In genomic region chr10:131748191-131748590, GRCh38 we compare ENCODE assay signal across 21 cellular contexts.
"Had no signal": no experiment of that assay in that cellular context is flagged by ENCODE, and none has a peak within 500 bp of the region (broad histone marks: within the 10 kb centered on the region; RNA-seq: fewer than 3 reads in every experiment).

No MANE protein-coding gene starts in this region.

- H3K27me3 ChIP-seq: ascending aorta, brain microvascular endothelial cell, upper lobe of left lung had no signal

- H3K4me3 Mint-ChIP-seq: activated naive CD4-positive, alpha-beta T cell treated with anti-CD3 and anti-CD28 coated beads, Interleukin-2, amount 10 ng/mL, durations not matched to agents 7 days and 5 days; activated naive CD8-positive, alpha-beta T cell treated with anti-CD3 and anti-CD28 coated beads, Interleukin-2, amount 10 ng/mL, durations not matched to agents 7 days and 5 days; activated T-cell treated with anti-CD3 and anti-CD28 coated beads, Interleukin-2, amount 50 U/mL, for 72 hours; neural crest cell; stimulated activated effector memory CD8-positive, alpha-beta T cell treated with anti-CD3 and anti-CD28 coated beads, Interleukin-12 subunit alpha, Interleukin-12 subunit beta, amount 100 ng/mL, for 72 hours; stimulated activated naive CD8-positive, alpha-beta T cell treated with anti-CD3 and anti-CD28 coated beads, Interleukin-15, Interleukin-2, amounts not matched to agents 100 ng/mL and 50 ng/mL, for 24 hours; T-helper 2 cell treated with Interferon-gamma antibody and Interleukin-4, amounts not matched to agents 5 μg/mL and 100 μg/mL, for 36 hours had no signal

- H3K4me1 ChIP-seq: ascending aorta, heart right ventricle, left lung, upper lobe of left lung had no signal

- ATAC-seq: activated T-cell treated with anti-CD3 and anti-CD28 coated beads, Interleukin-2, amount 50 U/mL, for 72 hours; heart right ventricle; left lung; sciatic nerve; stimulated activated effector memory CD8-positive, alpha-beta T cell treated with anti-CD3 and anti-CD28 coated beads, Interleukin-12 subunit alpha, Interleukin-12 subunit beta, amount 100 ng/mL, for 72 hours had no signal

- H3K4me3 ChIP-seq: ascending aorta, heart right ventricle, left lung, lung, thoracic aorta, upper lobe of left lung had no signal

- H3K9me3 ChIP-seq: ascending aorta, heart right ventricle, left lung, thoracic aorta, upper lobe of left lung had no signal

- DNase-seq: activated CD4-positive, alpha-beta T cell treated with anti-CD3 and anti-CD28 coated beads for 4 hours; activated CD4-positive, alpha-beta T cell treated with anti-CD3 and anti-CD28 coated beads, Interleukin-2, amount 50 U/mL, for 4 hours; activated naive CD4-positive, alpha-beta T cell treated with anti-CD3 and anti-CD28 coated beads, Interleukin-2, amount 10 ng/mL, durations not matched to agents 7 days and 5 days; activated naive CD8-positive, alpha-beta T cell treated with anti-CD3 and anti-CD28 coated beads, Interleukin-2, amount 10 ng/mL, durations not matched to agents 7 days and 5 days; activated T-cell treated with anti-CD3 and anti-CD28 coated beads for 4 hours; activated T-cell treated with anti-CD3 and anti-CD28 coated beads, Interleukin-2, amount 50 U/mL, for 72 hours; brain microvascular endothelial cell; cortex of kidney; heart right ventricle; left lung; stimulated activated CD4-positive, alpha-beta T cell treated with anti-CD3 and anti-CD28 coated beads, Interleukin-4, amount 100 ng/mL, for 24 hours; T-helper 1 cell; upper lobe of left lung had no signal

- H3K36me3 ChIP-seq: ascending aorta, brain microvascular endothelial cell, heart right ventricle, left lung, thoracic aorta, upper lobe of left lung had no signal

- H3K36me3 Mint-ChIP-seq: activated naive CD4-positive, alpha-beta T cell treated with anti-CD3 and anti-CD28 coated beads, Interleukin-2, amount 10 ng/mL, durations not matched to agents 7 days and 5 days; activated naive CD8-positive, alpha-beta T cell treated with anti-CD3 and anti-CD28 coated beads, Interleukin-2, amount 10 ng/mL, durations not matched to agents 7 days and 5 days; stimulated activated effector memory CD8-positive, alpha-beta T cell treated with anti-CD3 and anti-CD28 coated beads, Interleukin-12 subunit alpha, Interleukin-12 subunit beta, amount 100 ng/mL, for 72 hours had no signal

- H3K9me3 Mint-ChIP-seq: activated naive CD4-positive, alpha-beta T cell treated with anti-CD3 and anti-CD28 coated beads, Interleukin-2, amount 10 ng/mL, durations not matched to agents 7 days and 5 days; activated naive CD8-positive, alpha-beta T cell treated with anti-CD3 and anti-CD28 coated beads, Interleukin-2, amount 10 ng/mL, durations not matched to agents 7 days and 5 days; activated T-cell treated with anti-CD3 and anti-CD28 coated beads, Interleukin-2, amount 50 U/mL, for 72 hours; neural crest cell; stimulated activated effector memory CD8-positive, alpha-beta T cell treated with anti-CD3 and anti-CD28 coated beads, Interleukin-12 subunit alpha, Interleukin-12 subunit beta, amount 100 ng/mL, for 72 hours; stimulated activated naive CD8-positive, alpha-beta T cell treated with anti-CD3 and anti-CD28 coated beads, Interleukin-15, Interleukin-2, amounts not matched to agents 100 ng/mL and 50 ng/mL, for 24 hours; T-helper 2 cell treated with Interferon-gamma antibody and Interleukin-4, amounts not matched to agents 5 μg/mL and 100 μg/mL, for 36 hours had no signal

- H3K27ac Mint-ChIP-seq: activated naive CD4-positive, alpha-beta T cell treated with anti-CD3 and anti-CD28 coated beads, Interleukin-2, amount 10 ng/mL, durations not matched to agents 7 days and 5 days; activated naive CD8-positive, alpha-beta T cell treated with anti-CD3 and anti-CD28 coated beads, Interleukin-2, amount 10 ng/mL, durations not matched to agents 7 days and 5 days; activated T-cell treated with anti-CD3 and anti-CD28 coated beads, Interleukin-2, amount 50 U/mL, for 72 hours; stimulated activated effector memory CD8-positive, alpha-beta T cell treated with anti-CD3 and anti-CD28 coated beads, Interleukin-12 subunit alpha, Interleukin-12 subunit beta, amount 100 ng/mL, for 72 hours; stimulated activated naive CD8-positive, alpha-beta T cell treated with anti-CD3 and anti-CD28 coated beads, Interleukin-15, Interleukin-2, amounts not matched to agents 100 ng/mL and 50 ng/mL, for 24 hours; T-helper 2 cell treated with Interferon-gamma antibody and Interleukin-4, amounts not matched to agents 5 μg/mL and 100 μg/mL, for 36 hours had no signal

- H3K27ac ChIP-seq: ascending aorta, brain microvascular endothelial cell, heart right ventricle, left lung, thoracic aorta, upper lobe of left lung had no signal
